In the genomic region with DNA sequence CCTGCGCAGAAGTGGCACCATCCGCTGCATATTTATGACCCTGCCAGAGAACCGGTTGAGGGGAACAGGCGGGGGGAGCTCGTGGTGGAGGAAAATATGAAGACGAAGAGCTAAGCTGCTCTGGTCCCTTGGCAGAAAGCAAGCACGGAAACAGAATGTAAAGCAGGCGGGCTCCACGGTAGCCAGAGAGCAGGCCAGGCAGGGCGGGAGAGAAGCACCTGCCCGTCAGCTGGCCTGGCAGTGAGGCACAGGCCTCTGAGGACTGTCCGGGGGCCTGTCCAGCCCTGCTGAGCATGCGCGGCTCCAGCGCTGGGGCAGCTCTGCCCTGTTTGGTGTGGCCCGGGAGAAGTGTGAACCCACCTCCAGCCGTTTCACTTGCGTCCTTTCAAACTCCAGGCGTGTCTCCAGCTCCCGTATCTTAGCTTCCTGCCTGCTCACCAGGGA, we compare ENCODE assay signal across 15 cellular contexts. TPM values are rescaled to one million over a fixed set of nuclear protein-coding genes. Genes with fewer than 3 reads are reported as not detected.
DNase-seq lines count a peak whose midpoint lies in the region; ATAC-seq lines count a peak whose summit lies in the region.
"Had no signal": no experiment of that assay in that cellular context is flagged by ENCODE, and none has a peak within 500 bp of the region (broad histone marks: within the 10 kb centered on the region; RNA-seq: fewer than 3 reads in every experiment).

No MANE protein-coding gene starts in this region.

- H3K4me3 Mint-ChIP-seq in activated CD4-positive, alpha-beta T cell treated with anti-CD3 and anti-CD28 coated beads, Interleukin-2, amount 10 ng/mL, durations not matched to agents 7 days and 5 days = no peak overlapping the region
- no peak overlapping the region for H3K4me3 Mint-ChIP-seq in activated T-helper 17 cell treated with anti-CD3 and anti-CD28 coated beads, Interleukin-2, amount 50 U/mL, for 72 hours
- H3K4me3 Mint-ChIP-seq in stimulated activated effector memory CD8-positive, alpha-beta T cell treated with anti-CD3 and anti-CD28 coated beads, Interleukin-12 subunit alpha, Interleukin-12 subunit beta, amount 100 ng/mL, for 72 hours = no peak overlapping the region

- peak overlapping the region; percentile 25 for H3K27ac Mint-ChIP-seq in activated CD4-positive, alpha-beta T cell treated with anti-CD3 and anti-CD28 coated beads, Interleukin-2, amount 10 ng/mL, durations not matched to agents 7 days and 5 days
- H3K27ac Mint-ChIP-seq in activated T-helper 17 cell treated with anti-CD3 and anti-CD28 coated beads, Interleukin-2, amount 50 U/mL, for 72 hours = peak overlapping the region; percentile 20
- peak overlapping the region; percentile 63 for H3K27ac Mint-ChIP-seq in stimulated activated effector memory CD8-positive, alpha-beta T cell treated with anti-CD3 and anti-CD28 coated beads, Interleukin-12 subunit alpha, Interleukin-12 subunit beta, amount 100 ng/mL, for 72 hours

- no peaks in the 10 kb centered on the region for H3K9me3 Mint-ChIP-seq in activated CD4-positive, alpha-beta T cell treated with anti-CD3 and anti-CD28 coated beads, Interleukin-2, amount 10 ng/mL, durations not matched to agents 7 days and 5 days
- H3K9me3 Mint-ChIP-seq in activated T-helper 17 cell treated with anti-CD3 and anti-CD28 coated beads, Interleukin-2, amount 50 U/mL, for 72 hours = no peaks in the 10 kb centered on the region
- no peaks in the 10 kb centered on the region for H3K9me3 Mint-ChIP-seq in stimulated activated effector memory CD8-positive, alpha-beta T cell treated with anti-CD3 and anti-CD28 coated beads, Interleukin-12 subunit alpha, Interleukin-12 subunit beta, amount 100 ng/mL, for 72 hours

- H3K36me3 Mint-ChIP-seq in activated CD4-positive, alpha-beta T cell treated with anti-CD3 and anti-CD28 coated beads, Interleukin-2, amount 10 ng/mL, durations not matched to agents 7 days and 5 days (ENCODE audit: low read depth) = peaks cover 19% of the 10 kb centered on the region
- peaks cover 86% of the 10 kb centered on the region for H3K36me3 Mint-ChIP-seq in activated T-helper 17 cell treated with anti-CD3 and anti-CD28 coated beads, Interleukin-2, amount 50 U/mL, for 72 hours (ENCODE audit: low read depth)
- peaks cover 74% of the 10 kb centered on the region for H3K36me3 Mint-ChIP-seq in stimulated activated effector memory CD8-positive, alpha-beta T cell treated with anti-CD3 and anti-CD28 coated beads, Interleukin-12 subunit alpha, Interleukin-12 subunit beta, amount 100 ng/mL, for 72 hours

- no peaks in the 10 kb centered on the region for H3K4me1 Mint-ChIP-seq in activated CD4-positive, alpha-beta T cell treated with anti-CD3 and anti-CD28 coated beads, Interleukin-2, amount 10 ng/mL, durations not matched to agents 7 days and 5 days
- H3K4me1 Mint-ChIP-seq in activated T-helper 17 cell treated with anti-CD3 and anti-CD28 coated beads, Interleukin-2, amount 50 U/mL, for 72 hours = no peaks in the 10 kb centered on the region
- H3K4me1 Mint-ChIP-seq in stimulated activated effector memory CD8-positive, alpha-beta T cell treated with anti-CD3 and anti-CD28 coated beads, Interleukin-12 subunit alpha, Interleukin-12 subunit beta, amount 100 ng/mL, for 72 hours = no peaks in the 10 kb centered on the region

- DNase-seq in activated CD4-positive, alpha-beta T cell treated with anti-CD3 and anti-CD28 coated beads, Interleukin-2, amount 10 ng/mL, durations not matched to agents 7 days and 5 days = no peak
- no peak for DNase-seq in activated CD4-positive, alpha-beta T cell treated with anti-CD3 and anti-CD28 coated beads, Interleukin-2, amount 50 U/mL, for 1 hour
- peak; percentile 47 for DNase-seq in inferior parietal cortex (ENCODE audit: extremely low spot score)
- DNase-seq in stimulated activated effector memory CD8-positive, alpha-beta T cell treated with anti-CD3 and anti-CD28 coated beads, Interleukin-12 subunit alpha, Interleukin-12 subunit beta, amount 100 ng/mL, for 72 hours (ENCODE audit: low spot score in 2 of 2) = no peak
- no peak for DNase-seq in T-helper 9 cell
- DNase-seq in NAMALWA (ENCODE audit: low spot score) = no peak
- no peak for DNase-seq in stimulated activated CD4-positive, alpha-beta T cell treated with anti-CD3 and anti-CD28 coated beads, Interleukin-4, amount 100 ng/mL, for 24 hours
- DNase-seq: Calu3; heart right ventricle; IMR-90; NCI-H1436; SIG-M5; stimulated activated CD4-positive, alpha-beta T cell treated with anti-CD3 and anti-CD28 coated beads, Interleukin-12 subunit alpha, Interleukin-12 subunit beta, amount 100 ng/mL, for 4 hours; thyroid gland had no signal

- CTCF ChIA-PET in activated CD4-positive, alpha-beta T cell treated with anti-CD3 and anti-CD28 coated beads, Interleukin-2, amount 10 ng/mL, durations not matched to agents 7 days and 5 days (lab: Charles Lee) = interaction anchor here (1.0 to 3.7 kb wide), 4 partner anchors 8 to 30 kb away, joined by 3 to 16 read pairs (median 6); no protein-coding TSS in a partner anchor

- POLR2A ChIA-PET in activated CD4-positive, alpha-beta T cell treated with anti-CD3 and anti-CD28 coated beads, Interleukin-2, amount 10 ng/mL, durations not matched to agents 7 days and 5 days (lab: Charles Lee) = interaction anchor here (0.7 kb wide), 1 partner anchor 937 kb away, joined by 5 read pairs; no protein-coding TSS in a partner anchor

- no peaks in the 10 kb centered on the region for H3K27me3 Mint-ChIP-seq in activated CD4-positive, alpha-beta T cell treated with anti-CD3 and anti-CD28 coated beads, Interleukin-2, amount 10 ng/mL, durations not matched to agents 7 days and 5 days
- H3K27me3 Mint-ChIP-seq in activated T-helper 17 cell treated with anti-CD3 and anti-CD28 coated beads, Interleukin-2, amount 50 U/mL, for 72 hours = no peaks in the 10 kb centered on the region

- no peak for ATAC-seq in activated T-helper 17 cell treated with anti-CD3 and anti-CD28 coated beads, Interleukin-2, amount 50 U/mL, for 72 hours (replicated peaks)
- ATAC-seq in stimulated activated effector memory CD8-positive, alpha-beta T cell treated with anti-CD3 and anti-CD28 coated beads, Interleukin-12 subunit alpha, Interleukin-12 subunit beta, amount 100 ng/mL, for 72 hours = no peak

RNA-seq across cellular contexts. Expression of a gene that starts 46.7 kb away (rescaled TPM):
- total RNA-seq in activated CD4-positive, alpha-beta T cell treated with anti-CD3 and anti-CD28 coated beads, Interleukin-2, amount 10 ng/mL, durations not matched to agents 7 days and 5 days = 1 to 10 TPM; 1.6 to 1.7 TPM
- 1 to 10 TPM; 2.0 to 5.6 TPM for total RNA-seq in activated T-helper 17 cell treated with anti-CD3 and anti-CD28 coated beads, Interleukin-2, amount 50 U/mL, for 72 hours
